In the genomic region with DNA sequence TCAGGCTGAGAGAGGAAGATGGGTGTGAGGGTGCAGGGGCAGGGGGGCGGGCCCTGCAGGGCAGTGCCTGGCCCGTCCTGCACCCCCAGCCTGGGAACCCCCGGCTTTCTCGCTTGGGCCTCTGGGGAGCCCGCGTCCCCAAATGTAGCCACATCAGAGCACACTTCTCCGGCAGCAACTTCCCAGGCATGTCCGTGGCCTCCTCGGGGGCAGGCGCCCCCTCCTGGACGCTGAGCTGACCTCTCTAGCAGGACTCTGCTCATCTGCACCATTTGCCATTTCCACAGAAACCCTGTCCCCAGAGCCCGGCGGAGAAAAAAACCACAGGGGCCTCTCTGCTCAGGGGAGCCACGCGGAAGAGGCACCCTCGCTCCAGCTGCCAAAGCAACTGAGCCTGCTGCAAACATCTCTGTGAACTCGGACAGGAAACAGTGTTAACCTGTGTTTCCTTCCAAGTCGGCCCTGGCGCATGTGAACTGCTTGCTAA, we compare ENCODE assay signal across 8 cellular contexts.
DNase-seq lines count a peak whose midpoint lies in the region; ATAC-seq and TF ChIP-seq lines count a peak whose summit lies in the region.

No MANE protein-coding gene starts in this region.

- ATAC-seq in HG03095 (IDR thresholded peaks at IDR 0.05; ENCODE audit: unreplicated experiment) = peak; percentile 52
- no peak for ATAC-seq in HG03159 (IDR thresholded peaks at IDR 0.05; ENCODE audit: unreplicated experiment)

- no peak overlapping the region for H3K9ac ChIP-seq in fibroblast of lung (ENCODE audit: insufficient read depth, low read length)

- DNase-seq in activated gamma-delta T cell treated with Interleukin-2 at 50 U/mL for 16 hours = peak; percentile 39
- no peak for DNase-seq in activated gamma-delta T cell (lab: John Stamatoyannopoulos, UW)
- DNase-seq in activated CD4-positive, alpha-beta T cell treated with anti-CD3 and anti-CD28 coated beads, Interleukin-2, amount 50 U/mL, for 1 hour = peak; percentile 35
- DNase-seq in fibroblast of lung (ENCODE audit: low read depth in 2 of 2) = peak in 1 of 2 donors; percentile 58
- DNase-seq in stimulated activated CD4-positive, alpha-beta T cell treated with anti-CD3 and anti-CD28 coated beads, Interleukin-2, amount 100 ng/mL, for 48 hours = peak; percentile 41 to 45
- DNase-seq in dedifferentiated amniotic fluid mesenchymal stem cell (ENCODE audit: extremely low spot score) = no peak

- H3K27me3 ChIP-seq in fibroblast of lung (ENCODE audit: control insufficient read depth, insufficient read depth, low read length) = no peaks in the 10 kb centered on the region

- no peaks in the 10 kb centered on the region for H3K4me1 ChIP-seq in fibroblast of lung (ENCODE audit: control insufficient read depth, extremely low read depth, insufficient read depth, low read length)

- H4K20me1 ChIP-seq in fibroblast of lung (ENCODE audit: control insufficient read depth, extremely low read depth, insufficient read depth, low read length) = no peaks in the 10 kb centered on the region

- H3K27ac ChIP-seq in fibroblast of lung (ENCODE audit: insufficient read depth, low read length) = no peak overlapping the region

- no peak overlapping the region for H3K4me2 ChIP-seq in fibroblast of lung (ENCODE audit: extremely low read depth, insufficient read depth, low read length)

- TF ChIP-seq CTCF in fibroblast of lung (conservative IDR thresholded peaks at IDR 0.05 in 1 of 2, IDR thresholded peaks at IDR 0.05 in 1 of 2; ENCODE audit: low read depth in 1 of 2, low read length in 2 of 2) = peak; percentile 49 to 71

- H2AFZ ChIP-seq in fibroblast of lung (ENCODE audit: low read length) = no peak overlapping the region

- no peaks in the 10 kb centered on the region for H3K9me3 ChIP-seq in fibroblast of lung (ENCODE audit: control insufficient read depth, insufficient read depth, low read depth, low read length)

- H3K36me3 ChIP-seq in fibroblast of lung (ENCODE audit: control insufficient read depth, insufficient read depth, low read length) = peaks cover 4% of the 10 kb centered on the region

- no peaks in the 10 kb centered on the region for H3K79me2 ChIP-seq in fibroblast of lung (ENCODE audit: control insufficient read depth, insufficient read depth, low read length)

- no peak overlapping the region for H3K4me3 ChIP-seq in fibroblast of lung (replicated peaks in 1 of 4; ENCODE audit: control extremely low read depth in 1 of 4, insufficient read depth in 1 of 4, low read depth in 3 of 4, low read length in 4 of 4)

Comparison
In these comparisons a context has a peak if more than half of its experiments do, and no peak if none do; other contexts are left out.
1. DNase-seq: peak in activated gamma-delta T cell treated with Interleukin-2 at 50 U/mL for 16 hours (single experiment), activated CD4-positive, alpha-beta T cell treated with anti-CD3 and anti-CD28 coated beads, Interleukin-2, amount 50 U/mL, for 1 hour (single experiment) and stimulated activated CD4-positive, alpha-beta T cell treated with anti-CD3 and anti-CD28 coated beads, Interleukin-2, amount 100 ng/mL, for 48 hours (2 of 2); none in activated gamma-delta T cell (single experiment) and dedifferentiated amniotic fluid mesenchymal stem cell (single experiment).